33 cellular contexts compared by ENCODE assay signal in the genomic region with DNA sequence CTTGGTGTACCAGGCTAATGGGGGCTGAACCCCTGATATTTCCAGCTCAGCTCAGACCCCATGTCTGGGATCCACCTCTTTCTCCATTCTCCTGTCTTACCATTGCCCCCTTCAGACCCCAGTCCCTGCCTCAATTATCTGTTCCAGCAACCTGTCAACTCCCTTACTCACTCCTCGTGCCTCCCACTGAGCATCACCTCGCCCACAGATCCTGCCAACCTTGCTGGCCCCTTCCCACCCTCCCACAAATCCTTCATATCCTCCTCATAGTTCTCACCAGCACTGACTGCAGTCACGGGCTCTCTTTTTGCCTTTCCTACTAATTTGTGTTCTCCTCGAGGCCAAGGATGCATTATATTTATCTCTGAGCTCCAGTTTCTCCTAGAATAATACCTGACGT.
A peak's percentile ranks its signal among the peaks of the same experiment; 100 is the strongest.
DNase-seq lines count a peak whose midpoint lies in the region; ATAC-seq, FAIRE-seq and TF ChIP-seq lines count a peak whose summit lies in the region.
"Had no signal": no experiment of that assay in that cellular context is flagged by ENCODE, and none has a peak within 500 bp of the region (broad histone marks: within the 10 kb centered on the region; RNA-seq: fewer than 3 reads in every experiment).

No MANE protein-coding gene starts in this region.

- H3K36me3 Mint-ChIP-seq in stimulated activated memory B cell treated with anti-CD40 and anti-IgM and Interleukin-4, amounts not matched to agents 10 μg/mL and 1 μg/mL and 100 μg/mL, for 72 hours: no peaks in the 10 kb centered on the region
- H3K36me3 Mint-ChIP-seq: CD14-positive monocyte; CD4-positive, alpha-beta memory T cell; CD4-positive, CD25-positive, alpha-beta regulatory T cell; CD8-positive, alpha-beta memory T cell; CD8-positive, alpha-beta T cell had no signal

- H2BK15ac ChIP-seq in H1 (ENCODE audit: low read length): peak overlapping the region; percentile 65; the same call in 1 of the 2 replicates

- no peak overlapping the region for H3K4me3 Mint-ChIP-seq in stimulated activated memory B cell treated with anti-CD40 and anti-IgM and Interleukin-4, amounts not matched to agents 10 μg/mL and 1 μg/mL and 100 μg/mL, for 72 hours
- H3K4me3 Mint-ChIP-seq in stimulated activated naive CD8-positive, alpha-beta T cell treated with anti-CD3 and anti-CD28 coated beads, Interleukin-15, amount 100 ng/mL, for 72 hours: no peak overlapping the region
- H3K4me3 Mint-ChIP-seq: B cell; CD14-positive monocyte; CD4-positive, alpha-beta memory T cell; CD4-positive, alpha-beta T cell; CD4-positive, CD25-positive, alpha-beta regulatory T cell; CD8-positive, alpha-beta memory T cell; CD8-positive, alpha-beta T cell had no signal

- POLR2A ChIA-PET in HEK293 (lab: Yijun Ruan, JAX) (interaction anchor here (4.8 kb wide), 1 partner anchor 20 kb away, joined by 18 read pairs; no protein-coding TSS in a partner anchor), H1 (lab: Charles Lee; ENCODE audit: partially characterized antibody) (interaction anchor here (0.6 to 6.8 kb wide), 8 partner anchors 8 to 524 kb away, joined by 3 to 58 read pairs (median 3); a partner anchor contains a TSS)

- no peaks in the 10 kb centered on the region for H3K79me2 ChIP-seq in H1 (ENCODE audit: control insufficient read depth in 1 of 2, insufficient read depth in 2 of 2, low read length in 2 of 2)

- no peaks in the 10 kb centered on the region for H3K4me1 Mint-ChIP-seq in stimulated activated memory B cell treated with anti-CD40 and anti-IgM and Interleukin-4, amounts not matched to agents 10 μg/mL and 1 μg/mL and 100 μg/mL, for 72 hours
- H3K4me1 Mint-ChIP-seq in stimulated activated naive CD8-positive, alpha-beta T cell treated with anti-CD3 and anti-CD28 coated beads, Interleukin-15, amount 100 ng/mL, for 72 hours: no peaks in the 10 kb centered on the region
- H3K4me1 Mint-ChIP-seq: B cell; CD4-positive, alpha-beta memory T cell; CD4-positive, CD25-positive, alpha-beta regulatory T cell; CD8-positive, alpha-beta memory T cell had no signal

- no peak for TF ChIP-seq EP300 in H1 (IDR thresholded peaks at IDR 0.05; ENCODE audit: borderline replicate concordance in 1 of 2, low read depth in 2 of 2, low read length in 2 of 2)

- no peaks in the 10 kb centered on the region for H3K9me3 Mint-ChIP-seq in stimulated activated memory B cell treated with anti-CD40 and anti-IgM and Interleukin-4, amounts not matched to agents 10 μg/mL and 1 μg/mL and 100 μg/mL, for 72 hours
- no peaks in the 10 kb centered on the region for H3K9me3 Mint-ChIP-seq in stimulated activated naive CD8-positive, alpha-beta T cell treated with anti-CD3 and anti-CD28 coated beads, Interleukin-15, amount 100 ng/mL, for 72 hours
- H3K9me3 Mint-ChIP-seq: CD4-positive, alpha-beta memory T cell; CD4-positive, alpha-beta T cell; CD4-positive, CD25-positive, alpha-beta regulatory T cell; CD8-positive, alpha-beta memory T cell; CD8-positive, alpha-beta T cell had no signal

- no peak for DNase-seq in H1 (ENCODE audit: low read depth in 1 of 2, low spot score in 2 of 2)
- no peak for DNase-seq in stimulated activated naive CD8-positive, alpha-beta T cell treated with anti-CD3 and anti-CD28 coated beads, Interleukin-15, amount 100 ng/mL, for 72 hours
- DNase-seq: 8988T; ACHN; AML-193; BE2C; C1 segment of cervical spinal cord; Caco-2; Calu3; CD4-positive, alpha-beta memory T cell; CD4-positive, alpha-beta T cell; CD4-positive, CD25-positive, alpha-beta regulatory T cell; CD8-positive, alpha-beta memory T cell; CD8-positive, alpha-beta T cell; COR-L47; DMS 273 treated with DMSO at 0.1 percent for 48 hours; DMS153; DMS53; DMS79; DMS79 treated with DMSO at 0.1 percent for 48 hours; DND-41; EL had no signal

- no peak overlapping the region for H3K18ac ChIP-seq in H1 (ENCODE audit: extremely low read depth, low read length)

- no peak for TF ChIP-seq RAD21 in H1 (IDR thresholded peaks at IDR 0.05 in 1 of 2, conservative IDR thresholded peaks at IDR 0.05 in 1 of 2; ENCODE audit: low read depth in 2 of 2, low read length in 2 of 2)

- no peak overlapping the region for H3K14ac ChIP-seq in H1 (ENCODE audit: insufficient read length)

- WGBS in H1 (ENCODE audit: extremely low coverage in 1 of 2, insufficient coverage in 1 of 2, insufficient read length in 1 of 2, insufficient replicate concordance in 2 of 2, low coverage in 1 of 2, low lambda C conversion rate in 2 of 2, missing lambda C conversion rate in 1 of 2), 2 experiments: 94% methylated on average over 5 of the region's 5 CpGs; no CpG with 5 or more reads in 1 of the 2 experiments

- no peaks in the 10 kb centered on the region; a peak in 1 of 7 replicates for H3K27me3 ChIP-seq in H1 (replicated peaks in 1 of 4; ENCODE audit: control insufficient read depth in 3 of 4, extremely low read depth in 1 of 4, insufficient read depth in 3 of 4, low read length in 3 of 4)
- H3K27me3 ChIP-seq: BE2C; BLaER1; BLaER1 treated with 17β-estradiol and CSF1 and Interleukin-3, amounts not matched to agents 10 nM and 100 nM had no signal

- H3K9ac ChIP-seq in H1 (replicated peaks in 1 of 4; ENCODE audit: extremely low read depth in 1 of 4, low read depth in 3 of 4, low read length in 3 of 4): no peak overlapping the region
- H3K9ac ChIP-seq: BLaER1; BLaER1 treated with 17β-estradiol and CSF1 and Interleukin-3, amounts not matched to agents 10 nM and 100 nM had no signal

- no peaks in the 10 kb centered on the region for H3K23me2 ChIP-seq in H1 (ENCODE audit: low read depth, low read length)

- H3K79me1 ChIP-seq in H1 (ENCODE audit: low read depth, low read length): no peaks in the 10 kb centered on the region

- no peak for TF ChIP-seq CTCF in HEK293 (tag by site-specific recombination; IDR thresholded peaks at IDR 0.05)
- no peak for TF ChIP-seq CTCF in H1 (IDR thresholded peaks at IDR 0.05; ENCODE audit: control extremely low read depth in 1 of 3, insufficient read depth in 1 of 3, low read depth in 1 of 3, low read length in 3 of 3)

- H3K23ac ChIP-seq in H1 (ENCODE audit: insufficient read length): no peak overlapping the region

- no peak overlapping the region for H2AFZ ChIP-seq in H1 (ENCODE audit: low read length)

- no peak overlapping the region for H3K4me3 ChIP-seq in HEK293 (ENCODE audit: low read depth, low read length)
- H3K4me3 ChIP-seq in H1 (ENCODE audit: extremely low read depth in 1 of 4, insufficient read depth in 2 of 4, low read depth in 3 of 4, low read length in 4 of 4): no peak overlapping the region
- H3K4me3 ChIP-seq: A549; BLaER1; BLaER1 treated with 17β-estradiol and CSF1 and Interleukin-3, amounts not matched to agents 10 nM and 100 nM had no signal

- H4K20me1 ChIP-seq in H1 (replicated peaks in 1 of 2; ENCODE audit: control insufficient read depth in 1 of 2, insufficient read depth in 2 of 2, low read length in 2 of 2): peaks cover 0 to 10% of the 10 kb centered on the region in 2 experiments
- H4K20me1 ChIP-seq: BLaER1; BLaER1 treated with 17β-estradiol and CSF1 and Interleukin-3, amounts not matched to agents 10 nM and 100 nM had no signal

- H2BK12ac ChIP-seq in H1 (ENCODE audit: low read depth, low read length): no peak overlapping the region; the same call in 1 of the 2 replicates

- peak overlapping the region; percentile 3 for H4K91ac ChIP-seq in H1 (replicated peaks; ENCODE audit: insufficient read length, low read length)

- H2AK5ac ChIP-seq in H1 (ENCODE audit: low read depth, low read length): no peak overlapping the region

- H3K27ac Mint-ChIP-seq in stimulated activated memory B cell treated with anti-CD40 and anti-IgM and Interleukin-4, amounts not matched to agents 10 μg/mL and 1 μg/mL and 100 μg/mL, for 72 hours: no peak overlapping the region
- H3K27ac Mint-ChIP-seq in stimulated activated naive CD8-positive, alpha-beta T cell treated with anti-CD3 and anti-CD28 coated beads, Interleukin-15, amount 100 ng/mL, for 72 hours: no peak overlapping the region
- H3K27ac Mint-ChIP-seq: B cell; CD14-positive monocyte; CD4-positive, alpha-beta T cell; CD4-positive, CD25-positive, alpha-beta regulatory T cell; CD8-positive, alpha-beta memory T cell; CD8-positive, alpha-beta T cell had no signal

- H3K27ac ChIP-seq in HEK293 (ENCODE audit: extremely low read depth, low read depth, low read length) (no peak overlapping the region), H1 (ENCODE audit: low read depth, low read length) (no peak overlapping the region)
- H3K27ac ChIP-seq: 22Rv1; A549; BLaER1; BLaER1 treated with 17β-estradiol and CSF1 and Interleukin-3, amounts not matched to agents 10 nM and 100 nM; C4-2B had no signal

- CTCF ChIA-PET in HEK293 (lab: Yijun Ruan, JAX) (interaction anchor here (0.7 to 6.4 kb wide), 6 partner anchors 16 to 359 kb away, joined by 3 to 85 read pairs (median 4); a partner anchor contains a TSS), H1 (lab: Charles Lee; ENCODE audit: partially characterized antibody) (interaction anchor here (0.6 to 7.0 kb wide), 14 partner anchors 10 to 317 kb away, joined by 3 to 129 read pairs (median 12); no protein-coding TSS in a partner anchor)

- H3K27me3 Mint-ChIP-seq in stimulated activated memory B cell treated with anti-CD40 and anti-IgM and Interleukin-4, amounts not matched to agents 10 μg/mL and 1 μg/mL and 100 μg/mL, for 72 hours: peaks cover 18% of the 10 kb centered on the region
- no peaks in the 10 kb centered on the region for H3K27me3 Mint-ChIP-seq in stimulated activated naive CD8-positive, alpha-beta T cell treated with anti-CD3 and anti-CD28 coated beads, Interleukin-15, amount 100 ng/mL, for 72 hours
- H3K27me3 Mint-ChIP-seq: CD4-positive, alpha-beta T cell had no signal

- no peak overlapping the region for H3K4ac ChIP-seq in H1 (replicated peaks; ENCODE audit: insufficient read length, low read depth, low read length)

- no peak overlapping the region for H3K4me2 ChIP-seq in H1 (ENCODE audit: insufficient read depth in 1 of 2, low read depth in 2 of 2, low read length in 2 of 2)
- H3K4me2 ChIP-seq: A549; BLaER1; BLaER1 treated with 17β-estradiol and CSF1 and Interleukin-3, amounts not matched to agents 10 nM and 100 nM had no signal

- FAIRE-seq in H1 (lab: Jason Lieb, UNC): no peak
- FAIRE-seq: A204.1, A549, D721Med had no signal

- H2BK120ac ChIP-seq in H1 (replicated peaks; ENCODE audit: low read depth, low read length): no peak overlapping the region

- no peaks in the 10 kb centered on the region for H3K36me3 ChIP-seq in HEK293 (ENCODE audit: control insufficient read depth in 2 of 2, insufficient read depth in 1 of 2, low read length in 2 of 2)
- H3K36me3 ChIP-seq in H1 (ENCODE audit: control insufficient read depth in 2 of 4, insufficient read depth in 4 of 4, low read length in 3 of 4): peaks cover 0 to 4% (median under 1%) of the 10 kb centered on the region in 4 experiments; a peak in 1 of 8 replicates
- H3K36me3 ChIP-seq: BE2C; BLaER1; BLaER1 treated with 17β-estradiol and CSF1 and Interleukin-3, amounts not matched to agents 10 nM and 100 nM had no signal

- H3K4me1 ChIP-seq in HEK293 (ENCODE audit: control insufficient read depth, insufficient read depth, low read length) (no peaks in the 10 kb centered on the region), H1 (replicated peaks in 1 of 4; ENCODE audit: control insufficient read depth in 3 of 4, insufficient read depth in 4 of 4, low read length in 3 of 4) (peaks cover 2 to 18% (median 11%) of the 10 kb centered on the region in 4 experiments; a peak in 6 of 7 replicates)
- H3K4me1 ChIP-seq: A549, BE2C, Caco-2 had no signal

- H2BK5ac ChIP-seq in H1 (ENCODE audit: low read depth, low read length): 0 out of 2 replicates have a peak overlapping the region, but pooled peaks have one; percentile 13

- H3K56ac ChIP-seq in H1 (replicated peaks; ENCODE audit: insufficient read length, low read depth, low read length): no peak overlapping the region

- no peak overlapping the region for H4K8ac ChIP-seq in H1 (ENCODE audit: extremely low read depth, insufficient read depth, low read length)

- ATAC-seq in stimulated activated memory B cell treated with anti-CD40 and anti-IgM and Interleukin-4, amounts not matched to agents 10 μg/mL and 1 μg/mL and 100 μg/mL, for 72 hours: no peak
- no peak for ATAC-seq in stimulated activated naive CD8-positive, alpha-beta T cell treated with anti-CD3 and anti-CD28 coated beads, Interleukin-15, amount 100 ng/mL, for 72 hours
- ATAC-seq: A549; CD8-positive, alpha-beta T cell had no signal

- no peak overlapping the region for H4K5ac ChIP-seq in H1 (ENCODE audit: insufficient read length, low read depth, low read length)

- TF ChIP-seq POLR2A in H1 (IDR thresholded peaks at IDR 0.05; ENCODE audit: control extremely low read depth in 1 of 2, low read depth in 2 of 2, low read length in 2 of 2): no peak

- H2BK20ac ChIP-seq in H1 (ENCODE audit: low read length): no peak overlapping the region

- H3K9me3 ChIP-seq in HEK293 (ENCODE audit: control insufficient read depth, insufficient read depth, low read depth, low read length) (no peaks in the 10 kb centered on the region), H1 (ENCODE audit: insufficient read depth in 2 of 2, low read depth in 1 of 2, low read length in 1 of 2) (no peaks in the 10 kb centered on the region)
- H3K9me3 ChIP-seq: A549; BE2C; BLaER1; BLaER1 treated with 17β-estradiol and CSF1 and Interleukin-3, amounts not matched to agents 10 nM and 100 nM; Caco-2 had no signal
